ENCODE assay signal across 10 cellular contexts in the genomic region with DNA sequence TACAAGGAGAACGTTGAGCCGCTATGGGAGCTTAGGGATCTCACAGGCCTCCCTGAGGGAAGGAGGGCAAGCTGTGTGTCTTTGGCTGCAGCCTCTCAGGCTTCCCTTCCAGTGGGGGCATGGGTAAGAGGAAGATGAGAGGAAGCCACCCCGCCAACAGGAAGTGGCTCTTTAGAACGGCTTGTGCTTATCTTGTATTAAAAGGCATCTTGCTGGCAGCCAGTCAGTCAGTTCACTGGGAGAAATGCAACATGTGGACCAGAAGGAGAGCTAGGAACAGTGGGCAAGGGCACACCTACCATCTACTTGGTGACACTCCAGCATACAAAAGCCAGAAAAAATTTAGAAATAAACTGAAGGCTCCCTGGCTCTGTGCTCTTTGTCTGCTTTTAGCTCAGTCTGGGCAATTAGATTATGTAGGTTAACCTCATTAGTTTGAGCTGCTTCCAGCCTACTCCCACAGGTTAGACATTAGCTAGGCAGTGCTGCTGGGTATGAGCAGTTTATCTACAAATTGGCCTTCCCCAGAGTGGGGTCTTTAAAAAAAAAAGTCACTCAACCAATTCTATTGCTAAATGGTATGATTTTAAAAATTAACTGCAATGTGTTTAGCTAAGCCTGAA.
A peak's percentile ranks its signal among the peaks of the same experiment; 100 is the strongest.
DNase-seq lines count a peak whose midpoint lies in the region; ATAC-seq lines count a peak whose summit lies in the region.
"Had no signal": no experiment of that assay in that cellular context is flagged by ENCODE, and none has a peak within 500 bp of the region (broad histone marks: within the 10 kb centered on the region; RNA-seq: fewer than 3 reads in every experiment).

No MANE protein-coding gene starts in this region.

- H3K36me3 Mint-ChIP-seq in activated naive CD4-positive, alpha-beta T cell treated with anti-CD3 and anti-CD28 coated beads for 36 hours (ENCODE audit: low read depth) = no peaks in the 10 kb centered on the region
- H3K36me3 Mint-ChIP-seq in activated naive CD8-positive, alpha-beta T cell treated with anti-CD3 and anti-CD28 coated beads for 36 hours = no peaks in the 10 kb centered on the region

- no peaks in the 10 kb centered on the region for H3K9me3 Mint-ChIP-seq in activated naive CD4-positive, alpha-beta T cell treated with anti-CD3 and anti-CD28 coated beads for 36 hours
- H3K9me3 Mint-ChIP-seq in activated naive CD8-positive, alpha-beta T cell treated with anti-CD3 and anti-CD28 coated beads for 36 hours = no peaks in the 10 kb centered on the region

- intact Hi-C loops in activated naive CD4-positive, alpha-beta T cell treated with anti-CD3 and anti-CD28 coated beads for 36 hours (cut with micrococcal nuclease) = no loop called here

- peak; percentile 24 for DNase-seq in activated naive CD4-positive, alpha-beta T cell treated with anti-CD3 and anti-CD28 coated beads for 36 hours
- no peak for DNase-seq in activated naive CD4-positive, alpha-beta T cell treated with anti-CD3 and anti-CD28 coated beads, Interleukin-2, amount 50 U/mL, for 16 hours
- DNase-seq in NCI-H82 treated with DMSO at 0.1 percent for 48 hours (lab: John Stamatoyannopoulos, UW; ENCODE audit: unreplicated experiment) (peak; percentile 57), putamen (ENCODE audit: low spot score) (peak; percentile 32), COLO829 (ENCODE audit: low spot score) (no peak)
- DNase-seq in activated naive CD8-positive, alpha-beta T cell treated with anti-CD3 and anti-CD28 coated beads for 36 hours = peak; percentile 2
- DNase-seq: H7, nucleus accumbens had no signal

- no peak overlapping the region for H3K4me3 Mint-ChIP-seq in activated naive CD4-positive, alpha-beta T cell treated with anti-CD3 and anti-CD28 coated beads for 36 hours
- peak overlapping the region; percentile 47 for H3K4me3 Mint-ChIP-seq in activated naive CD8-positive, alpha-beta T cell treated with anti-CD3 and anti-CD28 coated beads for 36 hours

- H3K27ac Mint-ChIP-seq in activated naive CD4-positive, alpha-beta T cell treated with anti-CD3 and anti-CD28 coated beads for 36 hours = no peak overlapping the region
- peak overlapping the region; percentile 69 for H3K27ac Mint-ChIP-seq in activated naive CD8-positive, alpha-beta T cell treated with anti-CD3 and anti-CD28 coated beads for 36 hours

- ATAC-seq in GM19035 (IDR thresholded peaks at IDR 0.05; ENCODE audit: unreplicated experiment) (no peak), GM21717 (IDR thresholded peaks at IDR 0.05; ENCODE audit: unreplicated experiment) (no peak)

- no peaks in the 10 kb centered on the region for H3K27me3 Mint-ChIP-seq in activated naive CD4-positive, alpha-beta T cell treated with anti-CD3 and anti-CD28 coated beads for 36 hours (ENCODE audit: low read depth)
- H3K27me3 Mint-ChIP-seq in activated naive CD8-positive, alpha-beta T cell treated with anti-CD3 and anti-CD28 coated beads for 36 hours = no peaks in the 10 kb centered on the region

- CTCF ChIA-PET in activated naive CD4-positive, alpha-beta T cell treated with anti-CD3 and anti-CD28 coated beads for 36 hours (lab: Charles Lee) = interaction anchor here (0.6 to 0.7 kb wide), 2 partner anchors 291 to 1032 kb away, joined by 3 to 5 read pairs; no protein-coding TSS in a partner anchor

- H3K4me1 Mint-ChIP-seq in activated naive CD4-positive, alpha-beta T cell treated with anti-CD3 and anti-CD28 coated beads for 36 hours (ENCODE audit: low read depth) = peaks cover 12% of the 10 kb centered on the region
- H3K4me1 Mint-ChIP-seq in activated naive CD8-positive, alpha-beta T cell treated with anti-CD3 and anti-CD28 coated beads for 36 hours = peaks cover 12% of the 10 kb centered on the region

Comparison
In these comparisons a context has a peak if more than half of its experiments do, and no peak if none do; other contexts are left out.
1. DNase-seq: peak in activated naive CD4-positive, alpha-beta T cell treated with anti-CD3 and anti-CD28 coated beads for 36 hours (single experiment), NCI-H82 treated with DMSO at 0.1 percent for 48 hours (single experiment), activated naive CD8-positive, alpha-beta T cell treated with anti-CD3 and anti-CD28 coated beads for 36 hours (single experiment) and putamen (single experiment); none in activated naive CD4-positive, alpha-beta T cell treated with anti-CD3 and anti-CD28 coated beads, Interleukin-2, amount 50 U/mL, for 16 hours (single experiment) and COLO829 (single experiment).